In genomic region chr7:129825554-129826267, GRCh38 we compare ENCODE assay signal across 8 cellular contexts.
DNase-seq lines count a peak whose midpoint lies in the region; ATAC-seq and TF ChIP-seq lines count a peak whose summit lies in the region.

No MANE protein-coding gene starts in this region.

- no peak overlapping the region for H2BK120ac ChIP-seq in mesenchymal stem cell (ENCODE audit: low read depth, low read length)

- H3K36me3 ChIP-seq in BJ (ENCODE audit: control insufficient read depth, insufficient read depth, low read length) (no peaks in the 10 kb centered on the region; the same call in 1 of the 2 replicates), mesenchymal stem cell (ENCODE audit: control insufficient read depth in 1 of 2, insufficient read depth in 2 of 2, low read depth in 1 of 2, low read length in 2 of 2) (peaks cover 0 to 41% of the 10 kb centered on the region in 2 experiments)

- peak overlapping the region; percentile 48 to 62 for H3K27ac Mint-ChIP-seq in effector memory CD8-positive, alpha-beta T cell

- ATAC-seq in HG03354 (IDR thresholded peaks at IDR 0.05; ENCODE audit: poor library complexity, severe bottlenecking, unreplicated experiment), result peak; percentile 68
- ATAC-seq in effector memory CD8-positive, alpha-beta T cell (replicated peaks), result peak; percentile 85

- peak overlapping the region; percentile 51 to 54 for H3K4ac ChIP-seq in mesenchymal stem cell (ENCODE audit: low read depth in 1 of 2, low read length in 2 of 2)

- peak overlapping the region; percentile 81 for H4K8ac ChIP-seq in mesenchymal stem cell (ENCODE audit: low read length)

- POLR2A ChIA-PET in BJ (lab: Charles Lee), result interaction anchor here (0.6 kb wide), 1 partner anchor 446 kb away, joined by 8 read pairs; no protein-coding TSS in a partner anchor

- H3K27me3 ChIP-seq in BJ (ENCODE audit: control insufficient read depth, insufficient read depth, low read length), result no peaks in the 10 kb centered on the region
- no peaks in the 10 kb centered on the region for H3K27me3 ChIP-seq in mesenchymal stem cell (ENCODE audit: control insufficient read depth in 1 of 2, insufficient read depth in 1 of 2, low read length in 2 of 2)

- H3K4me1 ChIP-seq in mesenchymal stem cell (ENCODE audit: control insufficient read depth, insufficient read depth, low read depth, low read length), result peaks cover 30% of the 10 kb centered on the region

- peaks cover 5% of the 10 kb centered on the region for H3K79me1 ChIP-seq in mesenchymal stem cell (replicated peaks; ENCODE audit: low read length, poor library complexity, severe bottlenecking)

- H3K9me3 ChIP-seq in mesenchymal stem cell (ENCODE audit: control insufficient read depth, low read length), result no peaks in the 10 kb centered on the region

- H3K4me2 ChIP-seq in mesenchymal stem cell (ENCODE audit: low read length, poor library complexity, severe bottlenecking), result peak overlapping the region; percentile 90

- peak overlapping the region; percentile 83 for H3K9ac ChIP-seq in mesenchymal stem cell (ENCODE audit: low read length)

- H2AFZ ChIP-seq in mesenchymal stem cell (ENCODE audit: low read depth, low read length), result peak overlapping the region; percentile 90

- peaks cover 21 to 23% of the 10 kb centered on the region in 2 donors for H3K4me1 Mint-ChIP-seq in effector memory CD8-positive, alpha-beta T cell (ENCODE audit: low read depth in 2 of 2)

- peak overlapping the region; percentile 68 for H3K4me3 ChIP-seq in BJ (ENCODE audit: low read depth, low read length)
- H3K4me3 ChIP-seq in mesenchymal stem cell (ENCODE audit: insufficient read depth in 1 of 2, low read depth in 1 of 2, low read length in 2 of 2), result peak overlapping the region; percentile 65 to 87

- H3K9me3 Mint-ChIP-seq in effector memory CD8-positive, alpha-beta T cell, result no peaks in the 10 kb centered on the region

- DNase-seq in BJ (ENCODE audit: low read depth) (no peak), NCI-H774 (lab: John Stamatoyannopoulos, UW) (peak; percentile 82), mesenchymal stem cell (peak; percentile 71)
- DNase-seq in activated CD8-positive, alpha-beta memory T cell treated with anti-CD3 and anti-CD28 coated beads for 24 hours, result peak; percentile 98
- peak; percentile 87 to 89 (median 89) for DNase-seq in effector memory CD8-positive, alpha-beta T cell
- DNase-seq in stimulated activated CD8-positive, alpha-beta memory T cell treated with anti-CD3 and anti-CD28 coated beads, Interleukin-12 subunit alpha, Interleukin-12 subunit beta, amount 100 ng/mL, for 24 hours (ENCODE audit: extremely low read depth), result peak; percentile 79

- H3K23ac ChIP-seq in mesenchymal stem cell (ENCODE audit: low read length in 2 of 2), result no peak overlapping the region

- peak overlapping the region; percentile 89 to 90 for H3K4me3 Mint-ChIP-seq in effector memory CD8-positive, alpha-beta T cell

- peak overlapping the region; percentile 79 for H2AK5ac ChIP-seq in mesenchymal stem cell (ENCODE audit: low read length, severe bottlenecking)

- peak overlapping the region; percentile 78 to 83 for H3K18ac ChIP-seq in mesenchymal stem cell (ENCODE audit: low read depth in 1 of 2, low read length in 2 of 2)

- H2BK5ac ChIP-seq in mesenchymal stem cell (ENCODE audit: low read depth, low read length, poor library complexity, severe bottlenecking), result peak overlapping the region; percentile 32

- H2BK15ac ChIP-seq in mesenchymal stem cell (ENCODE audit: low read depth, poor library complexity, severe bottlenecking), result peak overlapping the region; percentile 12

- CTCF ChIA-PET in BJ (lab: Yijun Ruan, JAX), result interaction anchor here (0.7 to 4.2 kb wide), 41 partner anchors 8 to 617 kb away, joined by 3 to 45 read pairs (median 4); no protein-coding TSS in a partner anchor

- peak overlapping the region in 1 of 2 experiments; percentile 35 for H3K14ac ChIP-seq in mesenchymal stem cell (ENCODE audit: low read length in 2 of 2)

- H3K36me3 Mint-ChIP-seq in effector memory CD8-positive, alpha-beta T cell (ENCODE audit: insufficient read depth), result peaks cover 10% of the 10 kb centered on the region

- peaks cover 0 to under 1% of the 10 kb centered on the region in 2 donors for H3K27me3 Mint-ChIP-seq in effector memory CD8-positive, alpha-beta T cell

- peak; percentile 39 for TF ChIP-seq CTCF in BJ (IDR thresholded peaks at IDR 0.05; ENCODE audit: insufficient read depth, low read depth, low read length)

- TF ChIP-seq POLR2A in GM19099 (IDR thresholded peaks at IDR 0.05; ENCODE audit: extremely low read depth, insufficient read length, low read depth), result peak; percentile 28

- 9% methylated on average over 37 of the region's 58 CpGs for WGBS in mesenchymal stem cell

- peak overlapping the region; percentile 70 for H3K27ac ChIP-seq in mesenchymal stem cell (ENCODE audit: low read length, poor library complexity, severe bottlenecking)

- H4K91ac ChIP-seq in mesenchymal stem cell (ENCODE audit: low read length), result peak overlapping the region; percentile 76

- peak overlapping the region in 1 of 2 experiments; percentile 79 for H2BK12ac ChIP-seq in mesenchymal stem cell (ENCODE audit: low read length in 2 of 2)
